2 cellular contexts compared by ENCODE assay signal in the genomic region with DNA sequence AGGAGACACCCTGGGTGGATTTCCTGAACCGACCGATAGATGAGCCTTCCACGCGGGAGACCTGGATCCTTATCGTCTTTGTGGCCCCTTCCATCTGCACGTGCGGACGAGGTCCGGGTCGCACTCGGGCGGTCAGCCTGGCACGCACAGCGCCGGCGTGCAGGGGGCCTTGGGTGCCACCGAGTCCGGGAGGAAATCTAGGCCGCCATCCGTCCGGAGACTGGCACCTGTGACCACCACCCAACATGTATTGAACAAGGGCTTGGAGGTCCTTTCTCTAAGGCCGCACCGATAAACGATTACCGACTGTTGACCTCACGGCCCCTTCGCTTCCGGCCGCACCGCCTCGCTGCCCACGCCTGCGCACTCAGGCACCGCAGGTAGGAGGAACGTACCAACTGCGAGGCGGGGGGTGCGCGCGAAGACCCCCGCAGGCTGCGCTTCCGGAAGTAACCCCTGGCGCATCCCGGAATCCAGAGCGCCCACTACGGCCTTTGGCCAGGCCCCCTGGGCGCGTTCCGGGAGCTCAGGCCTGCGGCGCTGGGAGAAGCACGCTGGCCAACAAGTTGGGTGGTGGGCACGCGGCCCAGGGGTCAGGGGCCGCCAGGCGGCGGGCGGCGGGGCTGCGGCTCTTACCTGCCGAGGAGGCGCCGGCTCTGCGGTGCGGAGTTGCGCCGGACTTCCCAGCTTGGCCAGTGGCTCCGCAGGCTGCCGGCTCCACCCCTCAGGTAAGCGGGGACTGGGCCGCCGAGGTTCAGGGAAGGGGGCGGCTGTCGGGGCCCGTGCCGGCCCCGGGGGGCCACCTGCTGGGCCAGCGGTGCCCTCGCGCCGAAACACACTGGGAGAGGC.
A peak's percentile ranks its signal among the peaks of the same experiment; 100 is the strongest.
TF ChIP-seq lines count a peak whose summit lies in the region.

A gene (minus strand): TSS at position 713 of the 849 bp plus-strand sequence. CDS start 28,249 bp downstream, outside the sequence.
A gene with protein sequence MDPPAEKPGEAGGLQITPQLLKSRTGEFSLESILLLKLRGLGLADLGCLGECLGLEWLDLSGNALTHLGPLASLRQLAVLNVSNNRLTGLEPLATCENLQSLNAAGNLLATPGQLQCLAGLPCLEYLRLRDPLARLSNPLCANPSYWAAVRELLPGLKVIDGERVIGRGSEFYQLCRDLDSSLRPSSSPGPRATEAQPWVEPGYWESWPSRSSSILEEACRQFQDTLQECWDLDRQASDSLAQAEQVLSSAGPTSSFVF (plus strand): TSS at position 523 of the 849 bp plus-strand sequence. CDS start 13,507 bp downstream, outside the sequence.

TF ChIP-seq in HEK293, 187 proteins besides CTCF, POLR2A, EP300 and RAD21 (continued from another document):
- peak; percentile 67; the same call in 1 of the 2 replicates for TF ChIP-seq ZNF629 (tag by site-specific recombination; IDR thresholded peaks at IDR 0.05)
- TF ChIP-seq, protein P1, sequence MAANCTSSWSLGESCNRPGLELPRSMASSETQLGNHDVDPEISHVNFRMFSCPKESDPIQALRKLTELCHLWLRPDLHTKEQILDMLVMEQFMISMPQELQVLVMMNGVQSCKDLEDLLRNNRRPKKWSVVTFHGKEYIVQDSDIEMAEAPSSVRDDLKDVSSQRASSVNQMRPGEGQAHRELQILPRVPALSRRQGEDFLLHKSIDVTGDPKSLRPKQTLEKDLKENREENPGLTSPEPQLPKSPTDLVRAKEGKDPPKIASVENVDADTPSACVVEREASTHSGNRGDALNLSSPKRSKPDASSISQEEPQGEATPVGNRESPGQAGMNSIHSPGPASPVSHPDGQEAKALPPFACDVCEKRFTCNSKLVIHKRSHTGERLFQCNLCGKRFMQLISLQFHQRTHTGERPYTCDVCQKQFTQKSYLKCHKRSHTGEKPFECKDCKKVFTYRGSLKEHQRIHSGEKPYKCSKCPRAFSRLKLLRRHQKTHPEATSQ (tag by site-specific recombination; IDR thresholded peaks at IDR 0.05): 0 out of 2 replicates have a peak, but pooled peaks have one; percentile 12
- no peak for TF ChIP-seq ZFP37 (tag by site-specific recombination; IDR thresholded peaks at IDR 0.05)
- TF ChIP-seq, protein P2, sequence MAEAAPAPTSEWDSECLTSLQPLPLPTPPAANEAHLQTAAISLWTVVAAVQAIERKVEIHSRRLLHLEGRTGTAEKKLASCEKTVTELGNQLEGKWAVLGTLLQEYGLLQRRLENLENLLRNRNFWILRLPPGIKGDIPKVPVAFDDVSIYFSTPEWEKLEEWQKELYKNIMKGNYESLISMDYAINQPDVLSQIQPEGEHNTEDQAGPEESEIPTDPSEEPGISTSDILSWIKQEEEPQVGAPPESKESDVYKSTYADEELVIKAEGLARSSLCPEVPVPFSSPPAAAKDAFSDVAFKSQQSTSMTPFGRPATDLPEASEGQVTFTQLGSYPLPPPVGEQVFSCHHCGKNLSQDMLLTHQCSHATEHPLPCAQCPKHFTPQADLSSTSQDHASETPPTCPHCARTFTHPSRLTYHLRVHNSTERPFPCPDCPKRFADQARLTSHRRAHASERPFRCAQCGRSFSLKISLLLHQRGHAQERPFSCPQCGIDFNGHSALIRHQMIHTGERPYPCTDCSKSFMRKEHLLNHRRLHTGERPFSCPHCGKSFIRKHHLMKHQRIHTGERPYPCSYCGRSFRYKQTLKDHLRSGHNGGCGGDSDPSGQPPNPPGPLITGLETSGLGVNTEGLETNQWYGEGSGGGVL (tag by site-specific recombination; IDR thresholded peaks at IDR 0.05): no peak
- no peak for TF ChIP-seq ZNF549 (tag by site-specific recombination; IDR thresholded peaks at IDR 0.05)
- TF ChIP-seq, protein P3, sequence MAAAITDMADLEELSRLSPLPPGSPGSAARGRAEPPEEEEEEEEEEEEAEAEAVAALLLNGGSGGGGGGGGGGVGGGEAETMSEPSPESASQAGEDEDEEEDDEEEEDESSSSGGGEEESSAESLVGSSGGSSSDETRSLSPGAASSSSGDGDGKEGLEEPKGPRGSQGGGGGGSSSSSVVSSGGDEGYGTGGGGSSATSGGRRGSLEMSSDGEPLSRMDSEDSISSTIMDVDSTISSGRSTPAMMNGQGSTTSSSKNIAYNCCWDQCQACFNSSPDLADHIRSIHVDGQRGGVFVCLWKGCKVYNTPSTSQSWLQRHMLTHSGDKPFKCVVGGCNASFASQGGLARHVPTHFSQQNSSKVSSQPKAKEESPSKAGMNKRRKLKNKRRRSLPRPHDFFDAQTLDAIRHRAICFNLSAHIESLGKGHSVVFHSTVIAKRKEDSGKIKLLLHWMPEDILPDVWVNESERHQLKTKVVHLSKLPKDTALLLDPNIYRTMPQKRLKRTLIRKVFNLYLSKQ (tag by site-specific recombination; IDR thresholded peaks at IDR 0.05; ENCODE audit: borderline replicate concordance): no peak
- 0 out of 2 replicates have a peak, but pooled peaks have one; percentile 14 for TF ChIP-seq ZBTB21 (tag by site-specific recombination; IDR thresholded peaks at IDR 0.05)
- no peak for TF ChIP-seq ZNF747 (tag by site-specific recombination; IDR thresholded peaks at IDR 0.05)
- peak; percentile 27; the same call in 1 of the 2 replicates for TF ChIP-seq IKZF3 (tag by site-specific recombination; IDR thresholded peaks at IDR 0.05)
- no peak for TF ChIP-seq ZNF670 (tag by site-specific recombination; IDR thresholded peaks at IDR 0.05; ENCODE audit: low read depth)
- TF ChIP-seq HOXC10 (CRISPR knock-in tag; IDR thresholded peaks at IDR 0.05): 0 out of 2 replicates have a peak, but pooled peaks have one; percentile 61
- peak; percentile 64 for TF ChIP-seq EGR2 (tag by site-specific recombination; IDR thresholded peaks at IDR 0.05; ENCODE audit: low read depth)
- TF ChIP-seq KLF10 (tag by site-specific recombination; IDR thresholded peaks at IDR 0.05): peak; percentile 40; the same call in 1 of the 2 replicates
- TF ChIP-seq ZNF335 (tag by site-specific recombination; conservative IDR thresholded peaks at IDR 0.05): peak; percentile 94

TF ChIP-seq in GM12878, 131 proteins besides CTCF, POLR2A, EP300 and RAD21 (continued from another document):
- TF ChIP-seq, protein P4, sequence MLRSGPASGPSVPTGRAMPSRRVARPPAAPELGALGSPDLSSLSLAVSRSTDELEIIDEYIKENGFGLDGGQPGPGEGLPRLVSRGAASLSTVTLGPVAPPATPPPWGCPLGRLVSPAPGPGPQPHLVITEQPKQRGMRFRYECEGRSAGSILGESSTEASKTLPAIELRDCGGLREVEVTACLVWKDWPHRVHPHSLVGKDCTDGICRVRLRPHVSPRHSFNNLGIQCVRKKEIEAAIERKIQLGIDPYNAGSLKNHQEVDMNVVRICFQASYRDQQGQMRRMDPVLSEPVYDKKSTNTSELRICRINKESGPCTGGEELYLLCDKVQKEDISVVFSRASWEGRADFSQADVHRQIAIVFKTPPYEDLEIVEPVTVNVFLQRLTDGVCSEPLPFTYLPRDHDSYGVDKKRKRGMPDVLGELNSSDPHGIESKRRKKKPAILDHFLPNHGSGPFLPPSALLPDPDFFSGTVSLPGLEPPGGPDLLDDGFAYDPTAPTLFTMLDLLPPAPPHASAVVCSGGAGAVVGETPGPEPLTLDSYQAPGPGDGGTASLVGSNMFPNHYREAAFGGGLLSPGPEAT (IDR thresholded peaks at IDR 0.05; ENCODE audit: low read depth): peak; percentile 29; the same call in 1 of the 2 replicates
- TF ChIP-seq SMAD1 (IDR thresholded peaks at IDR 0.05; ENCODE audit: low read depth, partially characterized antibody) (peak; percentile 22), SMAD5 (IDR thresholded peaks at IDR 0.05; ENCODE audit: low read depth) (peak; percentile 85), JUNB (IDR thresholded peaks at IDR 0.05) (no peak), POU2F2 (IDR thresholded peaks at IDR 0.05; ENCODE audit: borderline replicate concordance, low read depth, low read length) (peak; percentile 79), SIN3A (IDR thresholded peaks at IDR 0.05; ENCODE audit: low read depth, low read length) (no peak), KLF5 (IDR thresholded peaks at IDR 0.05; ENCODE audit: partially characterized antibody) (peak; percentile 97), ZBED1 (IDR thresholded peaks at IDR 0.05; ENCODE audit: borderline replicate concordance) (peak; percentile 66; the same call in 1 of the 2 replicates), IRF4 (IDR thresholded peaks at IDR 0.05; ENCODE audit: low read depth, low read length) (no peak), CREB1 (IDR thresholded peaks at IDR 0.05; ENCODE audit: low read depth) (peak; percentile 65; the same call in 1 of the 2 replicates), NRF1 (conservative IDR thresholded peaks at IDR 0.05; ENCODE audit: low read depth, low read length) (peak; percentile 58), BACH1 (IDR thresholded peaks at IDR 0.05; ENCODE audit: borderline replicate concordance) (peak; percentile 59; the same call in 1 of the 2 replicates), BMI1 (IDR thresholded peaks at IDR 0.05; ENCODE audit: borderline replicate concordance) (no peak), HCFC1 (IDR thresholded peaks at IDR 0.05; ENCODE audit: low read length) (no peak; the same call in 1 of the 2 replicates), NFYA (IDR thresholded peaks at IDR 0.05; ENCODE audit: borderline replicate concordance, low read depth, low read length) (no peak), SUZ12 (IDR thresholded peaks at IDR 0.05; ENCODE audit: unreplicated experiment) (no peak), JUND (IDR thresholded peaks at IDR 0.05; ENCODE audit: low read depth, low read length) (peak; percentile 94), FOXM1 (IDR thresholded peaks at IDR 0.05; ENCODE audit: low read depth, low read length) (no peak), CHD2 (IDR thresholded peaks at IDR 0.05; ENCODE audit: borderline replicate concordance, low read depth, low read length) (no peak), RELA (IDR thresholded peaks at IDR 0.05; ENCODE audit: borderline replicate concordance, partially characterized antibody) (peak; percentile 28), MTA2 (IDR thresholded peaks at IDR 0.05; ENCODE audit: low read depth) (no peak)
- TF ChIP-seq, protein P5, sequence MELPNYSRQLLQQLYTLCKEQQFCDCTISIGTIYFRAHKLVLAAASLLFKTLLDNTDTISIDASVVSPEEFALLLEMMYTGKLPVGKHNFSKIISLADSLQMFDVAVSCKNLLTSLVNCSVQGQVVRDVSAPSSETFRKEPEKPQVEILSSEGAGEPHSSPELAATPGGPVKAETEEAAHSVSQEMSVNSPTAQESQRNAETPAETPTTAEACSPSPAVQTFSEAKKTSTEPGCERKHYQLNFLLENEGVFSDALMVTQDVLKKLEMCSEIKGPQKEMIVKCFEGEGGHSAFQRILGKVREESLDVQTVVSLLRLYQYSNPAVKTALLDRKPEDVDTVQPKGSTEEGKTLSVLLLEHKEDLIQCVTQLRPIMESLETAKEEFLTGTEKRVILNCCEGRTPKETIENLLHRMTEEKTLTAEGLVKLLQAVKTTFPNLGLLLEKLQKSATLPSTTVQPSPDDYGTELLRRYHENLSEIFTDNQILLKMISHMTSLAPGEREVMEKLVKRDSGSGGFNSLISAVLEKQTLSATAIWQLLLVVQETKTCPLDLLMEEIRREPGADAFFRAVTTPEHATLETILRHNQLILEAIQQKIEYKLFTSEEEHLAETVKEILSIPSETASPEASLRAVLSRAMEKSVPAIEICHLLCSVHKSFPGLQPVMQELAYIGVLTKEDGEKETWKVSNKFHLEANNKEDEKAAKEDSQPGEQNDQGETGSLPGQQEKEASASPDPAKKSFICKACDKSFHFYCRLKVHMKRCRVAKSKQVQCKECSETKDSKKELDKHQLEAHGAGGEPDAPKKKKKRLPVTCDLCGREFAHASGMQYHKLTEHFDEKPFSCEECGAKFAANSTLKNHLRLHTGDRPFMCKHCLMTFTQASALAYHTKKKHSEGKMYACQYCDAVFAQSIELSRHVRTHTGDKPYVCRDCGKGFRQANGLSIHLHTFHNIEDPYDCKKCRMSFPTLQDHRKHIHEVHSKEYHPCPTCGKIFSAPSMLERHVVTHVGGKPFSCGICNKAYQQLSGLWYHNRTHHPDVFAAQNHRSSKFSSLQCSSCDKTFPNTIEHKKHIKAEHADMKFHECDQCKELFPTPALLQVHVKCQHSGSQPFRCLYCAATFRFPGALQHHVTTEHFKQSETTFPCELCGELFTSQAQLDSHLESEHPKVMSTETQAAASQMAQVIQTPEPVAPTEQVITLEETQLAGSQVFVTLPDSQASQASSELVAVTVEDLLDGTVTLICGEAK (IDR thresholded peaks at IDR 0.05; ENCODE audit: borderline replicate concordance): 0 out of 2 replicates have a peak, but pooled peaks have one; percentile 53
